16 cellular contexts compared by ENCODE assay signal in the genomic region with DNA sequence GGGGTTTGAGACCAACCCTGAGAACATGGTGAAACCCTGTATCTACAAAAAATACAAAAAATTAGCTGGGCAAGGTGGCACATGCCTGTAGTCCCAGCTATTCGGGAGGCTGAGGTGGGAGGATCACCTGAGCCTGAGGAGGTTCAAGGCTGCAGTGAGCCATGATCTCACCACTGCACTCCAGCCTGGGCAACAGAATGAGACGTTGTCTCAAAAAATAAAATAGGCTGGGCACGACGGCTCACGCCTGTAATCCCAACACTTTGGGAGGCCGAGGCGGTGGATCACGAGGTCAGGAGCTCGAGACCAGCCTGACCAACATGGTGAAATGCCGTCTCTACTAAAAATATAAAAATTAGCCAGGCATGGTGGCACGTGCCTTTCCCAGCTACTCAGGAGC. TPM values are rescaled to one million over a fixed set of nuclear protein-coding genes. Genes with fewer than 3 reads are reported as not detected.
"Had no signal": no experiment of that assay in that cellular context is flagged by ENCODE, and none has a peak within 500 bp of the region (broad histone marks: within the 10 kb centered on the region; RNA-seq: fewer than 3 reads in every experiment).

No MANE protein-coding gene starts in this region.

RNA-seq across cellular contexts. Expression of a gene that starts 18.7 kb away (rescaled TPM):
- total RNA-seq: kidney epithelial cell; left cardiac atrium; left lobe of liver; left ventricle myocardium inferior; left ventricle myocardium superior; liver; lower leg skin; lung microvascular endothelial cell; mammary epithelial cell; mesenteric fat pad; mesothelial cell of epicardium; mononuclear cell; mucosa of gallbladder; naive thymus-derived CD4-positive, alpha-beta T cell had no signal
- polyA plus RNA-seq: immature natural killer cell; keratinocyte; liver; mammary epithelial cell; naive thymus-derived CD4-positive, alpha-beta T cell had no signal

RNA-seq across cellular contexts. Expression of a gene that starts 32.1 kb away (rescaled TPM):
- total RNA-seq: lung microvascular endothelial cell, mononuclear cell had no signal
- polyA plus RNA-seq: immature natural killer cell had no signal

RNA-seq across cellular contexts. Expression of a gene that starts 49.5 kb away (rescaled TPM):
- total RNA-seq: kidney epithelial cell, lung microvascular endothelial cell had no signal
- polyA plus RNA-seq: immature natural killer cell had no signal
